ENCODE assay signal across 1 cellular context in genomic region chr1:40383095-40383487, GRCh38.
TF ChIP-seq lines count a peak whose summit lies in the region.

No MANE protein-coding gene starts in this region.

TF ChIP-seq in K562, 482 proteins besides CTCF, POLR2A, EP300 and RAD21 (continued from another document and continues in another):
- TF ChIP-seq NRF1 (conservative IDR thresholded peaks at IDR 0.05 in 1 of 2, IDR thresholded peaks at IDR 0.05 in 1 of 2) (peak; percentile 37 to 43; a peak in 2 of 4 replicates), HOMEZ (CRISPR knock-in tag; IDR thresholded peaks at IDR 0.05) (no peak), THRA (IDR thresholded peaks at IDR 0.05) (no peak), ID3 (CRISPR knock-in tag; IDR thresholded peaks at IDR 0.05) (no peak), ID3 (tag; IDR thresholded peaks at IDR 0.05) (peak; percentile 77; the same call in 1 of the 2 replicates), CC2D1A (IDR thresholded peaks at IDR 0.05) (no peak), HMGXB4 (CRISPR knock-in tag; IDR thresholded peaks at IDR 0.05) (no peak), COPS2 (conservative IDR thresholded peaks at IDR 0.05) (no peak), ZNF639 (CRISPR knock-in tag; conservative IDR thresholded peaks at IDR 0.05 in 1 of 2, IDR thresholded peaks at IDR 0.05 in 1 of 2) (peak in 1 of 2 experiments; percentile 8; a peak in 1 of 4 replicates), TSHZ1 (CRISPR knock-in tag; IDR thresholded peaks at IDR 0.05) (no peak), ZNF277 (CRISPR knock-in tag; IDR thresholded peaks at IDR 0.05; ENCODE audit: borderline replicate concordance) (no peak), NR0B1 (IDR thresholded peaks at IDR 0.05; ENCODE audit: partially characterized antibody) (no peak), MEF2A (IDR thresholded peaks at IDR 0.05; ENCODE audit: control insufficient read depth, low read depth, low read length) (no peak), MEF2D (tag; conservative IDR thresholded peaks at IDR 0.05; ENCODE audit: low read depth) (no peak), MCM5 (IDR thresholded peaks at IDR 0.05; ENCODE audit: low read depth) (no peak), ZNF780A (CRISPR knock-in tag; IDR thresholded peaks at IDR 0.05) (no peak), DMBX1 (CRISPR knock-in tag; IDR thresholded peaks at IDR 0.05; ENCODE audit: borderline replicate concordance) (no peak; the same call in 1 of the 2 replicates), CBX2 (IDR thresholded peaks at IDR 0.05; ENCODE audit: insufficient read depth, low read length, poor library complexity, severe bottlenecking) (no peak), RBM17 (IDR thresholded peaks at IDR 0.05; ENCODE audit: borderline replicate concordance, low read depth, low read length) (no peak), MCM3 (IDR thresholded peaks at IDR 0.05) (no peak), CREM (IDR thresholded peaks at IDR 0.05; ENCODE audit: low read depth) (peak; percentile 27; the same call in 1 of the 2 replicates), ZFPM2 (CRISPR knock-in tag; IDR thresholded peaks at IDR 0.05) (no peak), SIN3B (IDR thresholded peaks at IDR 0.05; ENCODE audit: low read depth) (no peak), TEAD2 (tag; IDR thresholded peaks at IDR 0.05) (no peak), ZNF668 (CRISPR knock-in tag; IDR thresholded peaks at IDR 0.05) (no peak), ELK3 (CRISPR knock-in tag; IDR thresholded peaks at IDR 0.05) (no peak), DEAF1 (CRISPR knock-in tag; IDR thresholded peaks at IDR 0.05) (no peak), ELF4 (CRISPR knock-in tag; IDR thresholded peaks at IDR 0.05) (peak; percentile 60; the same call in 1 of the 2 replicates), ZNF395 (CRISPR knock-in tag; IDR thresholded peaks at IDR 0.05) (0 out of 2 replicates have a peak, but pooled peaks have one; percentile 13), NBN (IDR thresholded peaks at IDR 0.05; ENCODE audit: low read depth) (no peak), LCOR (CRISPR knock-in tag; IDR thresholded peaks at IDR 0.05) (no peak), MYBL2 (IDR thresholded peaks at IDR 0.05; ENCODE audit: low read depth) (no peak), MYBL2 (CRISPR knock-in tag; IDR thresholded peaks at IDR 0.05; ENCODE audit: borderline replicate concordance) (no peak), POLR2AphosphoS2 (IDR thresholded peaks at IDR 0.05; ENCODE audit: low read length) (no peak), MAZ (CRISPR knock-in tag; conservative IDR thresholded peaks at IDR 0.05 in 1 of 2, IDR thresholded peaks at IDR 0.05 in 1 of 2) (no peak; a peak in 1 of 4 replicates), FOXO4 (CRISPR knock-in tag; IDR thresholded peaks at IDR 0.05) (no peak), IRF2 (CRISPR knock-in tag; IDR thresholded peaks at IDR 0.05) (no peak), HNRNPH1 (optimal IDR thresholded peaks at IDR 0.05; ENCODE audit: low read depth, low read length) (no peak), TAF7 (tag; IDR thresholded peaks at IDR 0.05) (peak; percentile 26; the same call in 1 of the 2 replicates), ZNF766 (CRISPR knock-in tag; conservative IDR thresholded peaks at IDR 0.05) (no peak), TBL1XR1 (IDR thresholded peaks at IDR 0.05; ENCODE audit: low read length in 2 of 2) (no peak), SRF (CRISPR knock-in tag; IDR thresholded peaks at IDR 0.05) (no peak)
